8 cellular contexts compared by ENCODE assay signal in genomic region chr4:1291091-1291490, GRCh38. TPM values are rescaled to one million over a fixed set of nuclear protein-coding genes. Genes with fewer than 3 reads are reported as not detected.
DNase-seq lines count a peak whose midpoint lies in the region; ATAC-seq and TF ChIP-seq lines count a peak whose summit lies in the region.

No MANE protein-coding gene starts in this region.

- H3K9ac ChIP-seq in BLaER1 treated with 17β-estradiol and CSF1 and Interleukin-3, amounts not matched to agents 10 nM and 100 nM = peak overlapping the region; percentile 95 to 99 (median 98)
- peak overlapping the region; percentile 97 for H3K9ac ChIP-seq in Karpas-422 (ENCODE audit: low read length)

- peaks cover 50% of the 10 kb centered on the region for H3K4me1 Mint-ChIP-seq in dendritic cell treated with granulocyte-macrophage colony-stimulating factor and Interleukin-4, amounts not matched to agents 40 ng/mL and 50 ng/mL, for 4 days (ENCODE audit: low read depth)
- H3K4me1 Mint-ChIP-seq in nephron progenitor cell = peaks cover 43% of the 10 kb centered on the region

- ATAC-seq in GM21825 (IDR thresholded peaks at IDR 0.05; ENCODE audit: unreplicated experiment) (no peak), HG02973 (IDR thresholded peaks at IDR 0.05; ENCODE audit: unreplicated experiment) (no peak), HG03095 (IDR thresholded peaks at IDR 0.05; ENCODE audit: unreplicated experiment) (no peak)

- H3K4me3 Mint-ChIP-seq in dendritic cell treated with granulocyte-macrophage colony-stimulating factor and Interleukin-4, amounts not matched to agents 40 ng/mL and 50 ng/mL, for 4 days = peak overlapping the region; percentile 91
- peak overlapping the region; percentile 97 for H3K4me3 Mint-ChIP-seq in nephron progenitor cell

- H3K27me3 Mint-ChIP-seq in dendritic cell treated with granulocyte-macrophage colony-stimulating factor and Interleukin-4, amounts not matched to agents 40 ng/mL and 50 ng/mL, for 4 days = peaks cover 1% of the 10 kb centered on the region
- H3K27me3 Mint-ChIP-seq in nephron progenitor cell (ENCODE audit: low read depth, poor library complexity) = peaks cover 9% of the 10 kb centered on the region

- H3K9me3 ChIP-seq in BLaER1 treated with 17β-estradiol and CSF1 and Interleukin-3, amounts not matched to agents 10 nM and 100 nM (replicated peaks in 1 of 11) = peaks cover 10 to 19% (median 15%) of the 10 kb centered on the region in 11 experiments
- H3K9me3 ChIP-seq in Karpas-422 (ENCODE audit: low read length) = 0 out of 2 replicates have a peak, but pooled peaks cover 2% of the 10 kb centered on the region

- no peaks in the 10 kb centered on the region for H3K27me3 ChIP-seq in BLaER1 treated with 17β-estradiol and CSF1 and Interleukin-3, amounts not matched to agents 10 nM and 100 nM
- no peaks in the 10 kb centered on the region for H3K27me3 ChIP-seq in Karpas-422 (ENCODE audit: low read length)

- no peak for DNase-seq in Karpas-422
- no peak for DNase-seq in nephron progenitor cell
- no peak for DNase-seq in DMS 273 treated with DMSO at 0.1 percent for 48 hours (lab: John Stamatoyannopoulos, UW)

- H3K27ac Mint-ChIP-seq in dendritic cell treated with granulocyte-macrophage colony-stimulating factor and Interleukin-4, amounts not matched to agents 40 ng/mL and 50 ng/mL, for 4 days = peak overlapping the region; percentile 88
- no peak overlapping the region for H3K27ac Mint-ChIP-seq in nephron progenitor cell

- peaks cover 0 to 27% (median 23%) of the 10 kb centered on the region in 11 experiments; a peak in 15 of 22 replicates for H3K36me3 ChIP-seq in BLaER1 treated with 17β-estradiol and CSF1 and Interleukin-3, amounts not matched to agents 10 nM and 100 nM
- no peaks in the 10 kb centered on the region for H3K36me3 ChIP-seq in Karpas-422 (ENCODE audit: insufficient read depth, low read length)

- peak overlapping the region; percentile 83 to 100 (median 99) for H3K4me3 ChIP-seq in BLaER1 treated with 17β-estradiol and CSF1 and Interleukin-3, amounts not matched to agents 10 nM and 100 nM
- peak overlapping the region; percentile 99 for H3K4me3 ChIP-seq in Karpas-422 (ENCODE audit: low read length)

- H3K4me1 ChIP-seq in BLaER1 treated with 17β-estradiol and CSF1 and Interleukin-3, amounts not matched to agents 10 nM and 100 nM = peaks cover 46 to 57% (median 55%) of the 10 kb centered on the region in 10 experiments
- H3K4me1 ChIP-seq in Karpas-422 (ENCODE audit: low read length) = peaks cover 43% of the 10 kb centered on the region

- H3K27ac ChIP-seq in BLaER1 treated with 17β-estradiol and CSF1 and Interleukin-3, amounts not matched to agents 10 nM and 100 nM = peak overlapping the region; percentile 81 to 97 (median 95)
- H3K27ac ChIP-seq in Karpas-422 (ENCODE audit: low read length) = no peak overlapping the region

- peaks cover 7% of the 10 kb centered on the region for H3K9me3 Mint-ChIP-seq in dendritic cell treated with granulocyte-macrophage colony-stimulating factor and Interleukin-4, amounts not matched to agents 40 ng/mL and 50 ng/mL, for 4 days
- H3K9me3 Mint-ChIP-seq in nephron progenitor cell = peaks cover 10% of the 10 kb centered on the region

- peaks cover 48 to 62% (median 54%) of the 10 kb centered on the region in 11 experiments for H4K20me1 ChIP-seq in BLaER1 treated with 17β-estradiol and CSF1 and Interleukin-3, amounts not matched to agents 10 nM and 100 nM
- peaks cover 38% of the 10 kb centered on the region for H4K20me1 ChIP-seq in Karpas-422 (ENCODE audit: insufficient read depth, low read depth, low read length)

- H2AFZ ChIP-seq in Karpas-422 (ENCODE audit: low read length) = no peak overlapping the region

- peak overlapping the region; percentile 94 to 100 (median 98) for H3K4me2 ChIP-seq in BLaER1 treated with 17β-estradiol and CSF1 and Interleukin-3, amounts not matched to agents 10 nM and 100 nM
- peak overlapping the region; percentile 88 for H3K4me2 ChIP-seq in Karpas-422 (ENCODE audit: low read depth, low read length, poor library complexity, severe bottlenecking)

- peaks cover 46% of the 10 kb centered on the region for H3K36me3 Mint-ChIP-seq in dendritic cell treated with granulocyte-macrophage colony-stimulating factor and Interleukin-4, amounts not matched to agents 40 ng/mL and 50 ng/mL, for 4 days (ENCODE audit: low read depth)
- peaks cover 4% of the 10 kb centered on the region for H3K36me3 Mint-ChIP-seq in nephron progenitor cell (ENCODE audit: low read depth)

- H3K79me2 ChIP-seq in Karpas-422 (ENCODE audit: low read length) = peaks cover 58% of the 10 kb centered on the region

- TF ChIP-seq CTCF in nephron progenitor cell (IDR thresholded peaks at IDR 0.05) = no peak

- intact Hi-C loops in dendritic cell treated with granulocyte-macrophage colony-stimulating factor and Interleukin-4, amounts not matched to agents 40 ng/mL and 50 ng/mL, for 4 days (cut with micrococcal nuclease) = no loop called here

- H3K9me2 ChIP-seq in Karpas-422 (replicated peaks; ENCODE audit: insufficient read depth, low read length) = no peaks in the 10 kb centered on the region

RNA-seq across cellular contexts. Expression of gene MAEA, which starts 1.4 kb away (rescaled TPM):
- 31.3 and 54.0 TPM in 2 replicates for total RNA-seq in Karpas-422 (2014; rRNA removed; shearing (Covaris generic); ENCODE audit: low replicate concordance)

RNA-seq across cellular contexts. Expression of gene CTBP1, which starts 42.2 kb away (rescaled TPM):
- 86.9 and 184 TPM in 2 replicates for total RNA-seq in Karpas-422 (2014; rRNA removed; shearing (Covaris generic); ENCODE audit: low replicate concordance)

RNA-seq across cellular contexts. Expression of gene UVSSA, which starts 55.9 kb away (rescaled TPM):
- 12.4 and 16.2 TPM in 2 replicates for total RNA-seq in Karpas-422 (2014; rRNA removed; shearing (Covaris generic); ENCODE audit: low replicate concordance)
